ENCODE assay signal across 3 cellular contexts in the genomic region with DNA sequence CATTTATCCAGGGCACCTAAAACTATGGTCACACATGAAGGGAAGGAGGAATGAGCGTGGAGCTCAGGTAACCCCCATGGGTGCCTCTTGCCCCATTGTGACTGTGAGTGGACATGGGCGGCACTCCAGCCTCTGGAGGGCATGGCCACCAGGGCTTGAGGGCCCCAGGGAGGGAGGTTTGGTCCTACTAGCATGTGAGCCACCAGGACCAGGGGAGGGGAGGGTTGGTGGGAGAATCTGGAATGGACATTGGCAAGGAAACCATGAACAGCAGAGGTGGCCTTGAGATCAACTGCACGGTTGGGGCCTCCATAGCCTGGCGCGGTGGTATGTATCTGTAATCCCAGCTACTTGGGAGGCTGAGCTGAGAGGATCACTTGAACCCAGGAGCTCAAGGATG.
"Had no signal": no experiment of that assay in that cellular context is flagged by ENCODE, and none has a peak within 500 bp of the region (broad histone marks: within the 10 kb centered on the region; RNA-seq: fewer than 3 reads in every experiment).

No MANE protein-coding gene starts in this region.

- ATAC-seq: GM23338 had no signal

- H3K36me3 ChIP-seq: HAP-1 had no signal

- H3K4me3 Mint-ChIP-seq: GM23338, IgD-negative memory B cell had no signal

- H3K4me1 Mint-ChIP-seq: GM23338, IgD-negative memory B cell had no signal

- H3K36me3 Mint-ChIP-seq: IgD-negative memory B cell had no signal

- H3K4me3 ChIP-seq: GM23338, HAP-1 had no signal

- H3K27ac Mint-ChIP-seq: GM23338, IgD-negative memory B cell had no signal

- H3K9me3 ChIP-seq: HAP-1 had no signal

- H3K4me1 ChIP-seq: HAP-1 had no signal
